ENCODE assay signal across 8 cellular contexts in the genomic region with DNA sequence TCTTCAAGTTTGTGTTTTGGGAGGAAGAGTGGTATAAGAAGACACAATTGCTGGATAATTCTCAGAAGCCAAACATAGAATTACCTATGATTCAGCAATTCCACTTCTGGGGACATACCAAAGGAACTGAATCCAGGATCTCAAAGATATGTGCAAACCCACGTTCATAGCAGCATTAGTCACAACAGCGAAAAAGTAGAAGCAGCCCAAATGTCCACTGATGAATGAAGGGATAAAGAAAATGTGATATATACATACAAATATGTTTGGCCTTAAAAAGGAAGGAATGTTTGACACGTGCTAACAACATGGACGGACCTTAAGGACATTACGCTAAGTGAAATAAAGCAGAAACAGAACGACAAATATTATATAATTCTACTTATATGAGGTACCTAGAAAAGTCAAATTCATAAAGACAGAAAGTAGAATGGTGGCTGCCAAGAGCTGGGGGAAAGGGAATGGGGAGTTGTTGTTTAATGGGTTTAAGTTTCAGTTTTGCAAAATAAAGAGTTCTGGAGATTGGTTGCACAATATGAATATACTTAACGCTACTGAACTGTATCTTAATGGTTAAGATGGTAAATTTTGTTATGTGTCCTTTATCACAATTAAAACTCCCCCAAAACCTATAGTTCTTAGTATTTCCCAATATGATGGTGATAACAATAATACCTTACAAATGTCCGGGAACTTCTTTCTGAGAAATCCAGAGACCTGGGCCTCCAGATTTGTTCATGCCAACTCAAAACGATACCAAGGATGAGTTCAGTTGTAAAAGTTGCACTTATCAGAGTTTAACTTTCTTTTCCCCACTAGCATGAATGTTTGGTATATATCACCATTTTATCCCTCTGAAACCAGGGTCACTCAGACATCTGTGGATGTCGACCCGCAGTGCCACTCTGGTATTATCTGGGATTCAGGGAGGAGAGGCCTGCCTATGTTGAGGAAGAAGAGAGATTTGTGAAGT. TPM values are rescaled to one million over a fixed set of nuclear protein-coding genes. Genes with fewer than 3 reads are reported as not detected.
DNase-seq lines count a peak whose midpoint lies in the region; ATAC-seq and TF ChIP-seq lines count a peak whose summit lies in the region.

No MANE protein-coding gene starts in this region.

- H3K9me2 ChIP-seq in MM.1S (replicated peaks; ENCODE audit: insufficient read depth, low read length), result no peaks in the 10 kb centered on the region

- H3K36me3 Mint-ChIP-seq in CD8-positive, alpha-beta memory T cell, result peaks cover 0 to 77% (median 30%) of the 10 kb centered on the region in 3 donors
- peaks cover 24% of the 10 kb centered on the region for H3K36me3 Mint-ChIP-seq in osteocyte (ENCODE audit: unreplicated experiment)

- no peak overlapping the region for H2AFZ ChIP-seq in MM.1S (ENCODE audit: low read length)

- peaks cover 23% of the 10 kb centered on the region for H3F3A ChIP-seq in MM.1S (ENCODE audit: insufficient read depth, low read length)

- H3K4me2 ChIP-seq in MM.1S (ENCODE audit: low read depth, low read length), result peak overlapping the region; percentile 97

- no peak for ATAC-seq in mucosa of descending colon
- ATAC-seq in HG03354 (IDR thresholded peaks at IDR 0.05; ENCODE audit: poor library complexity, severe bottlenecking, unreplicated experiment), result no peak

- no peaks in the 10 kb centered on the region for H3K27me3 ChIP-seq in CD8-positive, alpha-beta memory T cell (ENCODE audit: insufficient read depth, low read length, poor library complexity, severe bottlenecking)
- no peaks in the 10 kb centered on the region for H3K27me3 ChIP-seq in MM.1S (replicated peaks; ENCODE audit: insufficient read depth, low read length)
- no peaks in the 10 kb centered on the region for H3K27me3 ChIP-seq in brain microvascular endothelial cell (replicated peaks)

- no peaks in the 10 kb centered on the region for H3K27me3 Mint-ChIP-seq in CD8-positive, alpha-beta memory T cell
- no peaks in the 10 kb centered on the region for H3K27me3 Mint-ChIP-seq in osteocyte (ENCODE audit: unreplicated experiment)

- peak overlapping the region; percentile 78 for H3K4me3 ChIP-seq in CD8-positive, alpha-beta memory T cell (ENCODE audit: low read length)
- H3K4me3 ChIP-seq in MM.1S (ENCODE audit: low read length) (0 out of 2 replicates have a peak overlapping the region, but pooled peaks have one; percentile 68), brain microvascular endothelial cell (ENCODE audit: low read depth, low read length) (no peak overlapping the region), mucosa of descending colon (no peak overlapping the region)

- no peak overlapping the region for H3K27ac ChIP-seq in CD8-positive, alpha-beta memory T cell (ENCODE audit: low read depth, low read length)
- no peak overlapping the region for H3K27ac ChIP-seq in MM.1S (ENCODE audit: low read length)
- no peak overlapping the region for H3K27ac ChIP-seq in brain microvascular endothelial cell

- no peaks in the 10 kb centered on the region for H3K9me3 ChIP-seq in CD8-positive, alpha-beta memory T cell (ENCODE audit: low read length)
- H3K9me3 ChIP-seq in MM.1S (replicated peaks; ENCODE audit: insufficient read depth, low read length) (no peaks in the 10 kb centered on the region), mucosa of descending colon (no peaks in the 10 kb centered on the region)

- in situ Hi-C loops in brain microvascular endothelial cell (cut with HindIII; ENCODE audit: low pct_ligation_motif_present, low sequenced_read_pairs), result no loop called here
- in situ Hi-C loops in ACHN (cut with HindIII; ENCODE audit: low pct_ligation_motif_present, low pct_unique_long_range_greater_than_20kb, low sequenced_read_pairs), result no loop called here

- peaks cover 78% of the 10 kb centered on the region for H3K4me1 ChIP-seq in CD8-positive, alpha-beta memory T cell (ENCODE audit: insufficient read depth, low read length)
- H3K4me1 ChIP-seq in MM.1S (ENCODE audit: low read length), result peaks cover 26% of the 10 kb centered on the region
- peaks cover 5% of the 10 kb centered on the region for H3K4me1 ChIP-seq in mucosa of descending colon (ENCODE audit: low read depth)

- peak overlapping the region; percentile 77 to 96 (median 92) for H3K27ac Mint-ChIP-seq in CD8-positive, alpha-beta memory T cell
- peak overlapping the region; percentile 53 for H3K27ac Mint-ChIP-seq in osteocyte (ENCODE audit: unreplicated experiment)

- H3K4me3 Mint-ChIP-seq in CD8-positive, alpha-beta memory T cell, result peak overlapping the region; percentile 90 to 97 (median 92)
- H3K4me3 Mint-ChIP-seq in osteocyte (ENCODE audit: unreplicated experiment), result no peak overlapping the region

- no peak for DNase-seq in CD8-positive, alpha-beta memory T cell
- DNase-seq in MM.1S, result no peak
- DNase-seq in brain microvascular endothelial cell, result peak; percentile 80
- no peak for DNase-seq in osteocyte (ENCODE audit: extremely low spot score, unreplicated experiment)
- DNase-seq in mucosa of descending colon, result no peak
- DNase-seq in ACHN, result no peak
- no peak for DNase-seq in DMS153 treated with DMSO at 0.1 percent for 48 hours (lab: John Stamatoyannopoulos, UW; ENCODE audit: unreplicated experiment)

- POLR2A ChIA-PET in CD8-positive, alpha-beta memory T cell (lab: Charles Lee), result no interaction called here

- H3K9ac ChIP-seq in MM.1S (ENCODE audit: low read length), result no peak overlapping the region; the same call in 1 of the 2 replicates

- CTCF ChIA-PET in CD8-positive, alpha-beta memory T cell (lab: Charles Lee), result interaction anchor here (1.1 kb wide), 2 partner anchors 22 to 31 kb away, joined by 3 to 4 read pairs; no protein-coding TSS in a partner anchor

- TF ChIP-seq CTCF in MM.1S (IDR thresholded peaks at IDR 0.05; ENCODE audit: low read length) (no peak), brain microvascular endothelial cell (IDR thresholded peaks at IDR 0.05; ENCODE audit: low read depth, low read length, missing control alignments) (no peak), osteocyte (IDR thresholded peaks at IDR 0.05) (no peak), mucosa of descending colon (IDR thresholded peaks at IDR 0.05) (no peak)

- intact Hi-C loops in mucosa of descending colon (cut with DNase I, micrococcal nuclease), result no loop called here

- no peaks in the 10 kb centered on the region for H4K20me1 ChIP-seq in MM.1S (ENCODE audit: insufficient read depth, low read length)

- peaks cover 73 to 95% (median 84%) of the 10 kb centered on the region in 3 donors for H3K4me1 Mint-ChIP-seq in CD8-positive, alpha-beta memory T cell
- H3K4me1 Mint-ChIP-seq in osteocyte (ENCODE audit: unreplicated experiment), result peaks cover 66% of the 10 kb centered on the region

- H3K79me2 ChIP-seq in MM.1S (ENCODE audit: low read length), result peaks cover 88% of the 10 kb centered on the region

- H3K36me3 ChIP-seq in CD8-positive, alpha-beta memory T cell (ENCODE audit: insufficient read depth, low read length), result no peaks in the 10 kb centered on the region
- H3K36me3 ChIP-seq in MM.1S (replicated peaks; ENCODE audit: insufficient read depth, low read length) (peaks cover 5% of the 10 kb centered on the region), brain microvascular endothelial cell (replicated peaks) (no peaks in the 10 kb centered on the region), mucosa of descending colon (ENCODE audit: low read depth) (no peaks in the 10 kb centered on the region)

- H3K9me3 Mint-ChIP-seq in CD8-positive, alpha-beta memory T cell, result no peaks in the 10 kb centered on the region
- H3K9me3 Mint-ChIP-seq in osteocyte (ENCODE audit: unreplicated experiment), result no peaks in the 10 kb centered on the region

RNA-seq across cellular contexts. Expression of gene WIPF1, which starts 33.7 kb away (rescaled TPM):
- 100 to 1,000 TPM; 317 to 326 TPM for total RNA-seq in CD8-positive, alpha-beta memory T cell
- 200 TPM for polyA plus RNA-seq in CD8-positive, alpha-beta memory T cell
- 57.7 and 60.1 TPM in 2 replicates for total RNA-seq in osteocyte
- total RNA-seq in mucosa of descending colon, result 10 to 100 TPM; 15.3 to 56.6 (median 28.9) TPM

Comparison
In these comparisons a context has a peak if more than half of its experiments do, and no peak if none do; other contexts are left out.
1. H3K4me3 ChIP-seq: peak in CD8-positive, alpha-beta memory T cell (single experiment) and MM.1S (single experiment); none in brain microvascular endothelial cell (single experiment) and mucosa of descending colon (single experiment).